39 cellular contexts compared by ENCODE assay signal in genomic region chr3:196721097-196721496, GRCh38.
"Had no signal": no experiment of that assay in that cellular context is flagged by ENCODE, and none has a peak within 500 bp of the region (broad histone marks: within the 10 kb centered on the region; RNA-seq: fewer than 3 reads in every experiment).

No MANE protein-coding gene starts in this region.

- H3K4me3 Mint-ChIP-seq: activated naive CD4-positive, alpha-beta T cell treated with anti-CD3 and anti-CD28 coated beads for 36 hours; activated naive CD4-positive, alpha-beta T cell treated with anti-CD3 and anti-CD28 coated beads, Interleukin-2, amount 10 ng/mL, durations not matched to agents 7 days and 5 days; activated naive CD4-positive, alpha-beta T cell treated with anti-CD3 and anti-CD28 coated beads, Interleukin-2, amount 50 U/mL, for 24 hours; activated naive CD8-positive, alpha-beta T cell; activated naive CD8-positive, alpha-beta T cell treated with anti-CD3 and anti-CD28 coated beads for 36 hours; activated naive CD8-positive, alpha-beta T cell treated with anti-CD3 and anti-CD28 coated beads, Interleukin-2, amount 10 ng/mL, durations not matched to agents 7 days and 5 days; activated naive CD8-positive, alpha-beta T cell treated with anti-CD3 and anti-CD28 coated beads, Interleukin-2, amount 50 U/mL, for 24 hours; activated T-cell treated with anti-CD3 and anti-CD28 coated beads, Interleukin-2, amount 50 U/mL, for 24 hours; activated T-cell treated with anti-CD3 and anti-CD28 coated beads, Interleukin-2, amount 50 U/mL, for 4 hours; activated T-helper 1 cell treated with anti-CD3 and anti-CD28 coated beads, Interleukin-12 subunit alpha, Interleukin-12 subunit beta, Interleukin-2, Interleukin-4 antibody, amounts not matched to agents 30 ng/mL and 10 ng/mL and 1 ng/mL, durations not matched to agents 14 hours and 24 hours and 36 hours; activated T-helper 17 cell treated with anti-CD3 and anti-CD28 coated beads, Interleukin-2, amount 50 U/mL, for 72 hours; brain; central memory CD8-positive, alpha-beta T cell had no signal

- DNase-seq: activated effector memory CD4-positive, alpha-beta T cell treated with anti-CD3 and anti-CD28 coated beads, Interleukin-2, amount 50 U/mL, for 16 hours; activated effector memory CD4-positive, alpha-beta T cell treated with Interleukin-2 at 50 U/mL for 16 hours; activated gamma-delta T cell; activated gamma-delta T cell treated with Interleukin-2 at 50 U/mL for 16 hours; activated naive CD4-positive, alpha-beta T cell; activated naive CD4-positive, alpha-beta T cell treated with anti-CD3 and anti-CD28 coated beads for 36 hours; activated naive CD4-positive, alpha-beta T cell treated with anti-CD3 and anti-CD28 coated beads, Interleukin-2, amount 10 ng/mL, durations not matched to agents 7 days and 5 days; activated naive CD4-positive, alpha-beta T cell treated with anti-CD3 and anti-CD28 coated beads, Interleukin-2, amount 50 U/mL, for 16 hours; activated naive CD4-positive, alpha-beta T cell treated with Interleukin-2 at 50 U/mL for 16 hours; activated naive CD8-positive, alpha-beta T cell treated with anti-CD3 and anti-CD28 coated beads for 36 hours; activated naive CD8-positive, alpha-beta T cell treated with anti-CD3 and anti-CD28 coated beads, Interleukin-2, amount 10 ng/mL, durations not matched to agents 7 days and 5 days; activated naive CD8-positive, alpha-beta T cell treated with anti-CD3 and anti-CD28 coated beads, Interleukin-2, amount 50 U/mL, for 24 hours; activated T-cell treated with anti-CD3 and anti-CD28 coated beads, Interleukin-2, amount 50 U/mL, for 1 hour; activated T-cell treated with anti-CD3 and anti-CD28 coated beads, Interleukin-2, amount 50 U/mL, for 24 hours; activated T-cell treated with anti-CD3 and anti-CD28 coated beads, Interleukin-2, amount 50 U/mL, for 4 hours; adrenal gland; amniotic stem cell; amygdala; anterior cingulate cortex; aorta; body of pancreas; brain microvascular endothelial cell; caudate nucleus; central memory CD4-positive, alpha-beta T cell; cerebellar nuclear complex had no signal

- ATAC-seq: activated naive CD4-positive, alpha-beta T cell treated with anti-CD3 and anti-CD28 coated beads, Interleukin-2, amount 50 U/mL, for 72 hours; activated naive CD8-positive, alpha-beta T cell treated with anti-CD3 and anti-CD28 coated beads, Interleukin-2, amount 50 U/mL, for 24 hours; activated T-cell treated with anti-CD3 and anti-CD28 coated beads, Interleukin-2, amount 50 U/mL, for 4 hours; activated T-helper 17 cell treated with anti-CD3 and anti-CD28 coated beads, Interleukin-2, amount 50 U/mL, for 72 hours; body of pancreas had no signal

- H3K27ac ChIP-seq: adrenal gland, ascending aorta, body of pancreas, brain microvascular endothelial cell, breast epithelium, cardiac muscle cell had no signal

- H3K4me1 ChIP-seq: adrenal gland, ascending aorta, body of pancreas, breast epithelium had no signal

- H3K27me3 ChIP-seq: adrenal gland, ascending aorta, body of pancreas, brain microvascular endothelial cell, breast epithelium, cardiac muscle cell had no signal

- H3K9me3 ChIP-seq: adrenal gland, ascending aorta, body of pancreas, breast epithelium had no signal

- H3K4me3 ChIP-seq: adrenal gland, ascending aorta, body of pancreas, breast epithelium, cardiac muscle cell had no signal

- H3K27me3 Mint-ChIP-seq: activated naive CD4-positive, alpha-beta T cell treated with anti-CD3 and anti-CD28 coated beads, Interleukin-2, amount 10 ng/mL, durations not matched to agents 7 days and 5 days; activated naive CD4-positive, alpha-beta T cell treated with anti-CD3 and anti-CD28 coated beads, Interleukin-2, amount 50 U/mL, for 24 hours; activated naive CD8-positive, alpha-beta T cell; activated naive CD8-positive, alpha-beta T cell treated with anti-CD3 and anti-CD28 coated beads for 36 hours; activated naive CD8-positive, alpha-beta T cell treated with anti-CD3 and anti-CD28 coated beads, Interleukin-2, amount 10 ng/mL, durations not matched to agents 7 days and 5 days; activated naive CD8-positive, alpha-beta T cell treated with anti-CD3 and anti-CD28 coated beads, Interleukin-2, amount 50 U/mL, for 24 hours; activated T-cell treated with anti-CD3 and anti-CD28 coated beads, Interleukin-2, amount 50 U/mL, for 24 hours; activated T-helper 17 cell treated with anti-CD3 and anti-CD28 coated beads, Interleukin-2, amount 50 U/mL, for 72 hours; brain; central memory CD8-positive, alpha-beta T cell had no signal

- H3K27ac Mint-ChIP-seq: activated naive CD4-positive, alpha-beta T cell treated with anti-CD3 and anti-CD28 coated beads for 36 hours; activated naive CD4-positive, alpha-beta T cell treated with anti-CD3 and anti-CD28 coated beads, Interleukin-2, amount 10 ng/mL, durations not matched to agents 7 days and 5 days; activated naive CD4-positive, alpha-beta T cell treated with anti-CD3 and anti-CD28 coated beads, Interleukin-2, amount 50 U/mL, for 24 hours; activated naive CD4-positive, alpha-beta T cell treated with anti-CD3 and anti-CD28 coated beads, Interleukin-2, amount 50 U/mL, for 72 hours; activated naive CD8-positive, alpha-beta T cell; activated naive CD8-positive, alpha-beta T cell treated with anti-CD3 and anti-CD28 coated beads for 36 hours; activated naive CD8-positive, alpha-beta T cell treated with anti-CD3 and anti-CD28 coated beads, Interleukin-2, amount 10 ng/mL, durations not matched to agents 7 days and 5 days; activated naive CD8-positive, alpha-beta T cell treated with anti-CD3 and anti-CD28 coated beads, Interleukin-2, amount 50 U/mL, for 24 hours; activated T-cell treated with anti-CD3 and anti-CD28 coated beads, Interleukin-2, amount 50 U/mL, for 24 hours; activated T-helper 1 cell treated with anti-CD3 and anti-CD28 coated beads, Interleukin-12 subunit alpha, Interleukin-12 subunit beta, Interleukin-2, Interleukin-4 antibody, amounts not matched to agents 30 ng/mL and 10 ng/mL and 1 ng/mL, durations not matched to agents 14 hours and 24 hours and 36 hours; activated T-helper 17 cell treated with anti-CD3 and anti-CD28 coated beads, Interleukin-2, amount 50 U/mL, for 72 hours; activated T-helper 2 cell treated with anti-CD3 and anti-CD28 coated beads, Interferon-gamma antibody, Interleukin-2, Interleukin-4, amounts not matched to agents 10 μg/mL and 5 μg/mL and 100 μg/mL, durations not matched to agents 14 hours and 24 hours and 36 hours; brain had no signal

- FAIRE-seq: astrocyte, bronchial epithelial cell, colon had no signal

- H3K36me3 ChIP-seq: adrenal gland, brain microvascular endothelial cell, breast epithelium had no signal

- H3K9me3 Mint-ChIP-seq: activated naive CD4-positive, alpha-beta T cell treated with anti-CD3 and anti-CD28 coated beads, Interleukin-2, amount 10 ng/mL, durations not matched to agents 7 days and 5 days; activated naive CD4-positive, alpha-beta T cell treated with anti-CD3 and anti-CD28 coated beads, Interleukin-2, amount 50 U/mL, for 24 hours; activated T-cell treated with anti-CD3 and anti-CD28 coated beads, Interleukin-2, amount 50 U/mL, for 24 hours; activated T-cell treated with anti-CD3 and anti-CD28 coated beads, Interleukin-2, amount 50 U/mL, for 4 hours; activated T-helper 17 cell treated with anti-CD3 and anti-CD28 coated beads, Interleukin-2, amount 50 U/mL, for 72 hours; central memory CD8-positive, alpha-beta T cell had no signal
